Comparison of ENCODE assay signal across 8 cellular contexts in genomic region chr5:141875795-141876627, GRCh38. TPM values are rescaled to one million over a fixed set of nuclear protein-coding genes. Genes with fewer than 3 reads are reported as not detected.
DNase-seq lines count a peak whose midpoint lies in the region; ATAC-seq and TF ChIP-seq lines count a peak whose summit lies in the region.

No MANE protein-coding gene starts in this region.

- peaks cover 24% of the 10 kb centered on the region for H3K27me3 ChIP-seq in CD4-positive, CD25-positive, alpha-beta regulatory T cell (ENCODE audit: control insufficient read depth, insufficient read depth, low read length)
- H3K27me3 ChIP-seq in MM.1S (replicated peaks; ENCODE audit: insufficient read depth, low read length) (peaks cover 26% of the 10 kb centered on the region), neural cell (ENCODE audit: insufficient read depth, low read depth, low read length) (no peaks in the 10 kb centered on the region)

- H3K9me2 ChIP-seq in MM.1S (replicated peaks; ENCODE audit: insufficient read depth, low read length) (no peaks in the 10 kb centered on the region), neural cell (ENCODE audit: insufficient read depth, low read length) (no peaks in the 10 kb centered on the region)

- no peak for ATAC-seq in CD4-positive, CD25-positive, alpha-beta regulatory T cell (ENCODE audit: low read depth in 2 of 2)
- ATAC-seq in GM18861 (IDR thresholded peaks at IDR 0.05; ENCODE audit: unreplicated experiment): no peak

- TF ChIP-seq CTCF in MM.1S (IDR thresholded peaks at IDR 0.05; ENCODE audit: low read length) (no peak), neural cell (IDR thresholded peaks at IDR 0.05; ENCODE audit: poor library complexity, severe bottlenecking) (no peak)

- H3F3A ChIP-seq in MM.1S (ENCODE audit: insufficient read depth, low read length) (peaks cover under 1% of the 10 kb centered on the region), neural cell (ENCODE audit: insufficient read depth, low read length, poor library complexity, severe bottlenecking) (no peaks in the 10 kb centered on the region)

- H3K9ac ChIP-seq in MM.1S (ENCODE audit: low read length) (peak overlapping the region; percentile 70; the same call in 1 of the 2 replicates), neural cell (ENCODE audit: low read length) (peak overlapping the region; percentile 98)

- H3K4me1 ChIP-seq in CD4-positive, CD25-positive, alpha-beta regulatory T cell (ENCODE audit: control insufficient read depth, insufficient read depth, low read length, poor library complexity, severe bottlenecking): peaks cover 42% of the 10 kb centered on the region
- H3K4me1 ChIP-seq in MM.1S (ENCODE audit: low read length): peaks cover 24% of the 10 kb centered on the region

- no peaks in the 10 kb centered on the region for H3K36me3 ChIP-seq in CD4-positive, CD25-positive, alpha-beta regulatory T cell (ENCODE audit: control insufficient read depth, insufficient read depth, low read length)
- no peaks in the 10 kb centered on the region for H3K36me3 ChIP-seq in MM.1S (replicated peaks; ENCODE audit: insufficient read depth, low read length)
- H3K36me3 ChIP-seq in neural cell (ENCODE audit: insufficient read depth, low read length): no peaks in the 10 kb centered on the region

- TF ChIP-seq EP300 in neural cell (conservative IDR thresholded peaks at IDR 0.05; ENCODE audit: poor library complexity, severe bottlenecking): no peak

- peaks cover 0 to 38% (median 19%) of the 10 kb centered on the region in 4 donors for H3K4me1 Mint-ChIP-seq in CD4-positive, CD25-positive, alpha-beta regulatory T cell

- peaks cover 73% of the 10 kb centered on the region for H3K27me3 Mint-ChIP-seq in CD4-positive, CD25-positive, alpha-beta regulatory T cell

- H3K27ac ChIP-seq in CD4-positive, CD25-positive, alpha-beta regulatory T cell (ENCODE audit: insufficient read depth, low read length, poor library complexity, severe bottlenecking): no peak overlapping the region
- H3K27ac ChIP-seq in MM.1S (ENCODE audit: low read length): no peak overlapping the region
- H3K27ac ChIP-seq in neural cell (ENCODE audit: low read length): peak overlapping the region; percentile 94

- TF ChIP-seq RAD21 in neural cell (conservative IDR thresholded peaks at IDR 0.05): no peak

- no peak overlapping the region for H3K27ac Mint-ChIP-seq in CD4-positive, CD25-positive, alpha-beta regulatory T cell

- H2AFZ ChIP-seq in MM.1S (ENCODE audit: low read length) (no peak overlapping the region), neural cell (ENCODE audit: low read depth, low read length) (no peak overlapping the region)

- peak overlapping the region; percentile 95 for H3K4me2 ChIP-seq in MM.1S (ENCODE audit: low read depth, low read length)
- peak overlapping the region; percentile 77 for H3K4me2 ChIP-seq in neural cell (ENCODE audit: low read length)

- peak overlapping the region in 3 of 4 donors; percentile 29 to 74 (median 44) for H3K4me3 Mint-ChIP-seq in CD4-positive, CD25-positive, alpha-beta regulatory T cell

- H3K36me3 Mint-ChIP-seq in CD4-positive, CD25-positive, alpha-beta regulatory T cell: no peaks in the 10 kb centered on the region

- H3K9me3 Mint-ChIP-seq in CD4-positive, CD25-positive, alpha-beta regulatory T cell: peaks cover 0 to 3% (median 0%) of the 10 kb centered on the region in 7 donors

- TF ChIP-seq POLR2A in erythroblast (IDR thresholded peaks at IDR 0.05; ENCODE audit: low read length): no peak

- H3K9me3 ChIP-seq in CD4-positive, CD25-positive, alpha-beta regulatory T cell (ENCODE audit: control insufficient read depth in 2 of 2, low read length in 2 of 2): no peaks in the 10 kb centered on the region
- H3K9me3 ChIP-seq in MM.1S (replicated peaks; ENCODE audit: insufficient read depth, low read length): no peaks in the 10 kb centered on the region
- no peaks in the 10 kb centered on the region for H3K9me3 ChIP-seq in neural cell (ENCODE audit: low read length)

- no peaks in the 10 kb centered on the region for H4K20me1 ChIP-seq in MM.1S (ENCODE audit: insufficient read depth, low read length)
- H4K20me1 ChIP-seq in neural cell (ENCODE audit: insufficient read depth): peaks cover 6% of the 10 kb centered on the region

- DNase-seq in CD4-positive, CD25-positive, alpha-beta regulatory T cell: no peak
- DNase-seq in MM.1S (no peak), erythroblast (lab: John Stamatoyannopoulos, UW) (peak; percentile 90 to 92), NCI-H226 (no peak), MV-4-11 (lab: John Stamatoyannopoulos, UW) (no peak), glomerular visceral epithelial cell (ENCODE audit: extremely low spot score) (no peak)

- H3K79me2 ChIP-seq in MM.1S (ENCODE audit: low read length): no peaks in the 10 kb centered on the region
- peaks cover 66% of the 10 kb centered on the region for H3K79me2 ChIP-seq in neural cell (replicated peaks; ENCODE audit: insufficient read depth, low read length)

- H3K4me3 ChIP-seq in CD4-positive, CD25-positive, alpha-beta regulatory T cell (ENCODE audit: low read depth, low read length): no peak overlapping the region
- H3K4me3 ChIP-seq in MM.1S (ENCODE audit: low read length) (peak overlapping the region; percentile 71), neural cell (ENCODE audit: low read length) (peak overlapping the region; percentile 93)

TF ChIP-seq in neural cell, 6 proteins besides CTCF, POLR2A, EP300 and RAD21:
- TF ChIP-seq, protein P1, sequence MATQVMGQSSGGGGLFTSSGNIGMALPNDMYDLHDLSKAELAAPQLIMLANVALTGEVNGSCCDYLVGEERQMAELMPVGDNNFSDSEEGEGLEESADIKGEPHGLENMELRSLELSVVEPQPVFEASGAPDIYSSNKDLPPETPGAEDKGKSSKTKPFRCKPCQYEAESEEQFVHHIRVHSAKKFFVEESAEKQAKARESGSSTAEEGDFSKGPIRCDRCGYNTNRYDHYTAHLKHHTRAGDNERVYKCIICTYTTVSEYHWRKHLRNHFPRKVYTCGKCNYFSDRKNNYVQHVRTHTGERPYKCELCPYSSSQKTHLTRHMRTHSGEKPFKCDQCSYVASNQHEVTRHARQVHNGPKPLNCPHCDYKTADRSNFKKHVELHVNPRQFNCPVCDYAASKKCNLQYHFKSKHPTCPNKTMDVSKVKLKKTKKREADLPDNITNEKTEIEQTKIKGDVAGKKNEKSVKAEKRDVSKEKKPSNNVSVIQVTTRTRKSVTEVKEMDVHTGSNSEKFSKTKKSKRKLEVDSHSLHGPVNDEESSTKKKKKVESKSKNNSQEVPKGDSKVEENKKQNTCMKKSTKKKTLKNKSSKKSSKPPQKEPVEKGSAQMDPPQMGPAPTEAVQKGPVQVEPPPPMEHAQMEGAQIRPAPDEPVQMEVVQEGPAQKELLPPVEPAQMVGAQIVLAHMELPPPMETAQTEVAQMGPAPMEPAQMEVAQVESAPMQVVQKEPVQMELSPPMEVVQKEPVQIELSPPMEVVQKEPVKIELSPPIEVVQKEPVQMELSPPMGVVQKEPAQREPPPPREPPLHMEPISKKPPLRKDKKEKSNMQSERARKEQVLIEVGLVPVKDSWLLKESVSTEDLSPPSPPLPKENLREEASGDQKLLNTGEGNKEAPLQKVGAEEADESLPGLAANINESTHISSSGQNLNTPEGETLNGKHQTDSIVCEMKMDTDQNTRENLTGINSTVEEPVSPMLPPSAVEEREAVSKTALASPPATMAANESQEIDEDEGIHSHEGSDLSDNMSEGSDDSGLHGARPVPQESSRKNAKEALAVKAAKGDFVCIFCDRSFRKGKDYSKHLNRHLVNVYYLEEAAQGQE (IDR thresholded peaks at IDR 0.05; ENCODE audit: borderline replicate concordance): no peak
- TF ChIP-seq MXI1 (conservative IDR thresholded peaks at IDR 0.05; ENCODE audit: poor library complexity, severe bottlenecking): peak; percentile 6
- TF ChIP-seq TAF1 (IDR thresholded peaks at IDR 0.05; ENCODE audit: low read depth): peak; percentile 34
- TF ChIP-seq POLR2AphosphoS5 (IDR thresholded peaks at IDR 0.05): peak; percentile 1
- TF ChIP-seq EZH2 (IDR thresholded peaks at IDR 0.05; ENCODE audit: borderline replicate concordance, insufficient read depth, low read length, poor library complexity, severe bottlenecking): no peak
- peak; percentile 50 for TF ChIP-seq SMC3 (conservative IDR thresholded peaks at IDR 0.05; ENCODE audit: poor library complexity)

RNA-seq across cellular contexts. Expression of gene PCDH1, which starts 2.2 kb away (rescaled TPM):
- total RNA-seq in CD4-positive, CD25-positive, alpha-beta regulatory T cell: 0.20 TPM
- polyA plus RNA-seq in CD4-positive, CD25-positive, alpha-beta regulatory T cell: 1 to 10 TPM; 1.3 to 2.6 (median 1.8) TPM
- polyA plus RNA-seq in neural cell: 13.9 and 21.3 TPM in 2 replicates
- 86.4 and 103 TPM in 2 replicates for polyA minus RNA-seq in neural cell

RNA-seq across cellular contexts. Expression of gene DELE1, which starts 47.7 kb away (rescaled TPM):
- 88.7 TPM for total RNA-seq in CD4-positive, CD25-positive, alpha-beta regulatory T cell
- 10 to 100 TPM; 31.3 to 50.4 (median 34.3) TPM for polyA plus RNA-seq in CD4-positive, CD25-positive, alpha-beta regulatory T cell
- polyA plus RNA-seq in neural cell: 49.6 and 61.4 TPM in 2 replicates
- polyA minus RNA-seq in neural cell: 36.0 and 38.2 TPM in 2 replicates

Comparison
In these comparisons a context has a peak if more than half of its experiments do, and no peak if none do; other contexts are left out.
1. DNase-seq: peak in erythroblast (2 of 2); none in CD4-positive, CD25-positive, alpha-beta regulatory T cell (0 of 3), MM.1S (single experiment), NCI-H226 (single experiment), MV-4-11 (single experiment) and glomerular visceral epithelial cell (single experiment).